ENCODE assay signal across 11 cellular contexts in the genomic region with DNA sequence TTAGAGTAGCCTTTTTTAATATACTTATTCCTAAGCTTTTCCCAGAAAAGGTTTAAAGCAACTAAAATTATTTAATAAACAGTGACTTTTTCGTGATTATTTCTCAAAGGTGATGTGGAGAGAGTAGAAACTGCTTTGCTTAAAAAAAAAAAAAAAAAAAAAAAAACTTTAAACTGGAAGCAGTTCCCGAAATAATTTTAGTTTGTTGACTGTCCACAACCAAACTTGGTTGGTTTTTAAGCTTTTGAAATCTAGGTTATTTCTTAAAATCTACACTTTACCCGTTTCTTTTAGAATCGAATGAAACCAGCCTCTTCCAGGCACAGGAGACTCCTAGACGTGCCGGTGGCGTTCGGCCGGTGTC. TPM values are rescaled to one million over a fixed set of nuclear protein-coding genes. Genes with fewer than 3 reads are reported as not detected.
DNase-seq lines count a peak whose midpoint lies in the region; ATAC-seq and TF ChIP-seq lines count a peak whose summit lies in the region.
"Had no signal": no experiment of that assay in that cellular context is flagged by ENCODE, and none has a peak within 500 bp of the region (broad histone marks: within the 10 kb centered on the region; RNA-seq: fewer than 3 reads in every experiment).

No MANE protein-coding gene starts in this region.

- no peaks in the 10 kb centered on the region for H3K36me3 Mint-ChIP-seq in activated naive CD8-positive, alpha-beta T cell treated with anti-CD3 and anti-CD28 coated beads, Interleukin-2, amount 50 U/mL, for 24 hours (ENCODE audit: low read depth)
- no peaks in the 10 kb centered on the region for H3K36me3 Mint-ChIP-seq in activated naive CD8-positive, alpha-beta T cell treated with anti-CD3 and anti-CD28 coated beads for 36 hours
- H3K36me3 Mint-ChIP-seq in natural killer cell, result no peaks in the 10 kb centered on the region

- peak overlapping the region; percentile 46 for H3K4me3 ChIP-seq in upper lobe of right lung
- H3K4me3 ChIP-seq: body of pancreas, SK-N-MC had no signal

- no peak for TF ChIP-seq CTCF in natural killer cell (IDR thresholded peaks at IDR 0.05)
- no peak for TF ChIP-seq CTCF in upper lobe of right lung (IDR thresholded peaks at IDR 0.05)

- H3K27ac Mint-ChIP-seq in activated naive CD8-positive, alpha-beta T cell treated with anti-CD3 and anti-CD28 coated beads, Interleukin-2, amount 50 U/mL, for 24 hours, result no peak overlapping the region
- no peak overlapping the region for H3K27ac Mint-ChIP-seq in activated naive CD8-positive, alpha-beta T cell treated with anti-CD3 and anti-CD28 coated beads for 36 hours
- H3K27ac Mint-ChIP-seq in natural killer cell, result peak overlapping the region; percentile 65 to 75
- H3K27ac Mint-ChIP-seq: activated CD4-positive, alpha-beta memory T cell treated with anti-CD3 and anti-CD28 coated beads, Interleukin-2, amount 10 ng/mL, durations not matched to agents 7 days and 5 days had no signal

- peaks cover 6% of the 10 kb centered on the region for H3K4me1 Mint-ChIP-seq in activated naive CD8-positive, alpha-beta T cell treated with anti-CD3 and anti-CD28 coated beads, Interleukin-2, amount 50 U/mL, for 24 hours
- peaks cover 7% of the 10 kb centered on the region for H3K4me1 Mint-ChIP-seq in activated naive CD8-positive, alpha-beta T cell treated with anti-CD3 and anti-CD28 coated beads for 36 hours
- peaks cover 24 to 25% of the 10 kb centered on the region in 2 donors for H3K4me1 Mint-ChIP-seq in natural killer cell

- no peak for DNase-seq in activated naive CD8-positive, alpha-beta T cell treated with anti-CD3 and anti-CD28 coated beads, Interleukin-2, amount 50 U/mL, for 24 hours
- DNase-seq in activated naive CD8-positive, alpha-beta T cell treated with anti-CD3 and anti-CD28 coated beads for 36 hours, result no peak
- DNase-seq in epithelial cell of prostate (ENCODE audit: low read depth, low spot score), result no peak
- no peak for DNase-seq in natural killer cell
- no peak for DNase-seq in upper lobe of right lung
- DNase-seq in iPS-NIHi7 (ENCODE audit: extremely low spot score), result no peak
- no peak for DNase-seq in AML-193 (lab: John Stamatoyannopoulos, UW)
- DNase-seq: activated CD4-positive, alpha-beta memory T cell treated with anti-CD3 and anti-CD28 coated beads, Interleukin-2, amount 10 ng/mL, durations not matched to agents 7 days and 5 days had no signal

- H3K4me3 Mint-ChIP-seq in activated naive CD8-positive, alpha-beta T cell treated with anti-CD3 and anti-CD28 coated beads, Interleukin-2, amount 50 U/mL, for 24 hours, result peak overlapping the region; percentile 60
- H3K4me3 Mint-ChIP-seq in activated naive CD8-positive, alpha-beta T cell treated with anti-CD3 and anti-CD28 coated beads for 36 hours, result no peak overlapping the region
- H3K4me3 Mint-ChIP-seq in natural killer cell, result peak overlapping the region; percentile 68
- H3K4me3 Mint-ChIP-seq: activated CD4-positive, alpha-beta memory T cell treated with anti-CD3 and anti-CD28 coated beads, Interleukin-2, amount 10 ng/mL, durations not matched to agents 7 days and 5 days had no signal

- H3K27me3 Mint-ChIP-seq in activated naive CD8-positive, alpha-beta T cell treated with anti-CD3 and anti-CD28 coated beads, Interleukin-2, amount 50 U/mL, for 24 hours, result peaks cover 48% of the 10 kb centered on the region
- peaks cover 70% of the 10 kb centered on the region for H3K27me3 Mint-ChIP-seq in activated naive CD8-positive, alpha-beta T cell treated with anti-CD3 and anti-CD28 coated beads for 36 hours
- no peaks in the 10 kb centered on the region for H3K27me3 Mint-ChIP-seq in natural killer cell (ENCODE audit: low read depth in 2 of 2)

- peaks cover 22% of the 10 kb centered on the region for H3K4me1 ChIP-seq in upper lobe of right lung
- H3K4me1 ChIP-seq: body of pancreas had no signal

- ATAC-seq in activated naive CD8-positive, alpha-beta T cell treated with anti-CD3 and anti-CD28 coated beads, Interleukin-2, amount 50 U/mL, for 24 hours, result no peak
- ATAC-seq in natural killer cell, result no peak
- no peak for ATAC-seq in upper lobe of right lung
- ATAC-seq in HG03135 (IDR thresholded peaks at IDR 0.05; ENCODE audit: unreplicated experiment), result no peak
- ATAC-seq: body of pancreas had no signal

- H3K27ac ChIP-seq in epithelial cell of prostate (peak overlapping the region; percentile 9), upper lobe of right lung (peak overlapping the region; percentile 86)
- H3K27ac ChIP-seq: SK-N-MC had no signal

- no peaks in the 10 kb centered on the region for H3K27me3 ChIP-seq in upper lobe of right lung
- H3K27me3 ChIP-seq: body of pancreas had no signal

- no peaks in the 10 kb centered on the region for H3K9me3 Mint-ChIP-seq in activated naive CD8-positive, alpha-beta T cell treated with anti-CD3 and anti-CD28 coated beads, Interleukin-2, amount 50 U/mL, for 24 hours
- H3K9me3 Mint-ChIP-seq in activated naive CD8-positive, alpha-beta T cell treated with anti-CD3 and anti-CD28 coated beads for 36 hours, result no peaks in the 10 kb centered on the region
- no peaks in the 10 kb centered on the region for H3K9me3 Mint-ChIP-seq in natural killer cell
- H3K9me3 Mint-ChIP-seq: activated CD4-positive, alpha-beta memory T cell treated with anti-CD3 and anti-CD28 coated beads, Interleukin-2, amount 10 ng/mL, durations not matched to agents 7 days and 5 days had no signal

- H3K9me3 ChIP-seq in upper lobe of right lung, result no peaks in the 10 kb centered on the region
- H3K9me3 ChIP-seq: body of pancreas had no signal

- intact Hi-C loops in natural killer cell (cut with micrococcal nuclease), result no loop called here
- intact Hi-C loops in upper lobe of right lung (cut with DNase I), result loop anchor here (5.0 to 10.0 kb wide), 2 partner anchors 248 to 265 kb away; partner anchors contain the start of gene HOXA2

- no peaks in the 10 kb centered on the region for H3K36me3 ChIP-seq in upper lobe of right lung

RNA-seq across cellular contexts. Expression of gene SKAP2, which starts 7.2 kb away (rescaled TPM):
- total RNA-seq in activated naive CD8-positive, alpha-beta T cell treated with anti-CD3 and anti-CD28 coated beads for 36 hours, result 10 to 100 TPM in 1 of 2 experiments, 1 to 10 TPM in 1; 9.1 to 10.2 TPM
- 10 to 100 TPM; 26.8 to 42.4 (median 35.1) TPM for total RNA-seq in natural killer cell
- total RNA-seq in upper lobe of right lung, result 59.1 TPM

Comparison
In these comparisons a context has a peak if more than half of its experiments do, and no peak if none do; other contexts are left out.
1. H3K27ac Mint-ChIP-seq: peak in natural killer cell (2 of 2); none in activated naive CD8-positive, alpha-beta T cell treated with anti-CD3 and anti-CD28 coated beads, Interleukin-2, amount 50 U/mL, for 24 hours (single experiment) and activated naive CD8-positive, alpha-beta T cell treated with anti-CD3 and anti-CD28 coated beads for 36 hours (single experiment).